In genomic region chr7:128103498-128104108, GRCh38 we compare ENCODE assay signal across 1 cellular context.
TF ChIP-seq lines count a peak whose summit lies in the region.

No MANE protein-coding gene starts in this region.

TF ChIP-seq in HepG2, 621 proteins besides CTCF, POLR2A, EP300 and RAD21 (continued from another document):
- TF ChIP-seq ZNF318 (CRISPR knock-in tag; IDR thresholded peaks at IDR 0.05) (no peak), ZNF512 (CRISPR knock-in tag; IDR thresholded peaks at IDR 0.05) (no peak), AKAP8 (CRISPR knock-in tag; IDR thresholded peaks at IDR 0.05) (peak; percentile 94), ZNF234 (CRISPR knock-in tag; conservative IDR thresholded peaks at IDR 0.05) (no peak), ZNF784 (CRISPR knock-in tag; IDR thresholded peaks at IDR 0.05; ENCODE audit: borderline replicate concordance) (no peak), MIER2 (CRISPR knock-in tag; IDR thresholded peaks at IDR 0.05) (no peak), ZKSCAN1 (IDR thresholded peaks at IDR 0.05; ENCODE audit: low read length) (no peak), ZBTB26 (CRISPR knock-in tag; IDR thresholded peaks at IDR 0.05; ENCODE audit: borderline replicate concordance) (0 out of 2 replicates have a peak, but pooled peaks have one; percentile 19), CREBL2 (CRISPR knock-in tag; IDR thresholded peaks at IDR 0.05; ENCODE audit: borderline replicate concordance) (no peak), KDM5A (IDR thresholded peaks at IDR 0.05; ENCODE audit: borderline replicate concordance, low read length) (no peak), IRF1 (CRISPR knock-in tag; IDR thresholded peaks at IDR 0.05; ENCODE audit: low read depth) (no peak), ZNF549 (CRISPR knock-in tag; IDR thresholded peaks at IDR 0.05) (0 out of 2 replicates have a peak, but pooled peaks have one; percentile 55), NONO (IDR thresholded peaks at IDR 0.05) (no peak), NONO (CRISPR knock-in tag; conservative IDR thresholded peaks at IDR 0.05) (peak; percentile 96), GATAD1 (CRISPR knock-in tag; IDR thresholded peaks at IDR 0.05) (no peak), ZNF362 (CRISPR knock-in tag; IDR thresholded peaks at IDR 0.05; ENCODE audit: borderline replicate concordance) (peak; percentile 69), HNRNPK (IDR thresholded peaks at IDR 0.05; ENCODE audit: low read depth, low read length, poor library complexity, severe bottlenecking) (no peak), MTF2 (CRISPR knock-in tag; IDR thresholded peaks at IDR 0.05; ENCODE audit: borderline replicate concordance) (peak; percentile 51; the same call in 1 of the 2 replicates), FLYWCH1 (CRISPR knock-in tag; IDR thresholded peaks at IDR 0.05) (no peak), ZNF577 (CRISPR knock-in tag; IDR thresholded peaks at IDR 0.05; ENCODE audit: borderline replicate concordance, low read depth) (no peak), TP53 (CRISPR knock-in tag; conservative IDR thresholded peaks at IDR 0.05) (no peak), ZNF616 (CRISPR knock-in tag; IDR thresholded peaks at IDR 0.05; ENCODE audit: low read depth) (no peak), NR2F6 (IDR thresholded peaks at IDR 0.05) (peak; percentile 66), NR2F6 (CRISPR knock-in tag; IDR thresholded peaks at IDR 0.05) (peak; percentile 90), DZIP1 (CRISPR knock-in tag; IDR thresholded peaks at IDR 0.05) (no peak), NR2C2 (CRISPR knock-in tag; IDR thresholded peaks at IDR 0.05; ENCODE audit: borderline replicate concordance) (peak; percentile 92)
